26 cellular contexts compared by ENCODE assay signal in the genomic region with DNA sequence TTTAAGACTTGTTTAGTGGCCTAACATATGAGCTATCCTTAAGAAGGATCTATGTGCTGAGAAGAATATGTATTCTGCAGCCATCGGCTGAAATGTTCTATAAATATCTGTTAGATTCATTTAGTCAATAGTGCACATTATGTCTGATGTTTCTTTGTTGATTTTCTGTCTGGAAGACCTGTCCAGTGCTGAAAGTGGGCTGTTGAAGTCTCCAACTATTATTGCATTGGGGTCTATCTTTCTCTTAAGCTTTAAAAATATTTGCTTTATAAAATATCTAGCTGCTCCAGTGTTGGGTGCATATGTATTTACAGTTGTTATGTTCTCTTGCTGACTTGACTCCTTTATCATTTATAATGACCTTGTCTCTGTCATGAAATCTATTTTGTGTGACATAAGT.
"Had no signal": no experiment of that assay in that cellular context is flagged by ENCODE, and none has a peak within 500 bp of the region (broad histone marks: within the 10 kb centered on the region; RNA-seq: fewer than 3 reads in every experiment).

No MANE protein-coding gene starts in this region.

- DNase-seq: islet precursor cell; left ventricle myocardium inferior; mesendoderm; naive B cell; natural killer cell; nephron progenitor cell; occipital lobe; stimulated activated CD4-positive, alpha-beta T cell treated with anti-CD3 and anti-CD28 coated beads, Interleukin-12 subunit alpha, Interleukin-12 subunit beta, amount 100 ng/mL, for 4 hours; stimulated activated CD4-positive, alpha-beta T cell treated with anti-CD3 and anti-CD28 coated beads, Interleukin-15, amount 100 ng/mL, for 24 hours; stimulated activated CD4-positive, alpha-beta T cell treated with anti-CD3 and anti-CD28 coated beads, Interleukin-2, amount 100 ng/mL, for 24 hours; stimulated activated CD4-positive, alpha-beta T cell treated with anti-CD3 and anti-CD28 coated beads, Interleukin-4, amount 100 ng/mL, for 1 hour; stimulated activated naive B cell treated with anti-CD40 and anti-IgM and Interleukin-4, amounts not matched to agents 10 μg/mL and 1 μg/mL and 100 μg/mL, for 72 hours; stimulated activated naive CD8-positive, alpha-beta T cell treated with anti-CD3 and anti-CD28 coated beads, Interleukin-15, Interleukin-2, amounts not matched to agents 100 U/mL and 50 U/mL, for 24 hours; stomach; testis; thyroid gland; transverse colon; upper lobe of left lung had no signal

- H3K27me3 ChIP-seq: neural progenitor cell, neutrophil, right atrium auricular region, testis, thyroid gland, upper lobe of left lung, vagina had no signal

- H3K4me3 ChIP-seq: left ventricle myocardium inferior, lung, neural progenitor cell, right atrium auricular region, skin epidermis, stomach, testis, thyroid gland, transverse colon, upper lobe of left lung, vagina had no signal

- ATAC-seq: natural killer cell; sciatic nerve; stimulated activated naive B cell treated with anti-CD40 and anti-IgM and Interleukin-4, amounts not matched to agents 10 μg/mL and 1 μg/mL and 100 μg/mL, for 72 hours; stimulated activated naive CD8-positive, alpha-beta T cell treated with anti-CD3 and anti-CD28 coated beads, Interleukin-15, Interleukin-2, amounts not matched to agents 100 U/mL and 50 U/mL, for 24 hours had no signal

- H3K4me2 ChIP-seq: neural progenitor cell had no signal

- H3K79me2 ChIP-seq: parathyroid adenoma had no signal

- H3K36me3 ChIP-seq: left ventricle myocardium inferior, neural progenitor cell, neutrophil, right atrium auricular region, stomach, thyroid gland, transverse colon, upper lobe of left lung, vagina had no signal

- H3K27ac ChIP-seq: left ventricle myocardium inferior, neural progenitor cell, neutrophil, parathyroid adenoma, right atrium auricular region, skin epidermis, stomach, testis, thyroid gland, transverse colon, upper lobe of left lung, vagina had no signal

- H3K9me3 ChIP-seq: neutrophil, right atrium auricular region, testis, thyroid gland, upper lobe of left lung, vagina had no signal

- H2AFZ ChIP-seq: neural progenitor cell, parathyroid adenoma had no signal

- H3K4me1 ChIP-seq: left ventricle myocardium inferior, neural progenitor cell, parathyroid adenoma, right atrium auricular region, stomach, testis, thyroid gland, transverse colon, upper lobe of left lung, vagina had no signal

- H3K9ac ChIP-seq: neural progenitor cell, parathyroid adenoma had no signal
